Comparison of ENCODE assay signal across 15 cellular contexts in genomic region chr15:78301326-78301725, GRCh38. TPM values are rescaled to one million over a fixed set of nuclear protein-coding genes. Genes with fewer than 3 reads are reported as not detected.
DNase-seq lines count a peak whose midpoint lies in the region; ATAC-seq, FAIRE-seq and TF ChIP-seq lines count a peak whose summit lies in the region.
"Had no signal": no experiment of that assay in that cellular context is flagged by ENCODE, and none has a peak within 500 bp of the region (broad histone marks: within the 10 kb centered on the region; RNA-seq: fewer than 3 reads in every experiment).

No MANE protein-coding gene starts in this region.

- no peak for ATAC-seq in natural killer cell treated with Interleukin-12 subunit alpha and Interleukin-12 subunit beta and Interleukin-15 and Interleukin-18, amount 100 ng/mL, for 72 hours
- ATAC-seq in omental fat pad (ENCODE audit: low FRiP score), result no peak

- no peaks in the 10 kb centered on the region for H3K36me3 Mint-ChIP-seq in astrocyte (ENCODE audit: low read depth, unreplicated experiment)
- H3K36me3 Mint-ChIP-seq in natural killer cell treated with Interleukin-12 subunit alpha and Interleukin-12 subunit beta and Interleukin-15 and Interleukin-18, amount 100 ng/mL, for 72 hours, result no peaks in the 10 kb centered on the region

- H3K4me1 ChIP-seq in astrocyte (ENCODE audit: insufficient read depth, low read length), result peaks cover 29% of the 10 kb centered on the region

- H3K36me3 ChIP-seq in astrocyte (ENCODE audit: insufficient read depth, low read length), result no peaks in the 10 kb centered on the region

- H3K27me3 Mint-ChIP-seq in astrocyte (ENCODE audit: low read depth, unreplicated experiment), result no peaks in the 10 kb centered on the region
- no peaks in the 10 kb centered on the region for H3K27me3 Mint-ChIP-seq in natural killer cell treated with Interleukin-12 subunit alpha and Interleukin-12 subunit beta and Interleukin-15 and Interleukin-18, amount 100 ng/mL, for 72 hours

- no peak overlapping the region for H3K27ac Mint-ChIP-seq in astrocyte (ENCODE audit: unreplicated experiment)
- H3K27ac Mint-ChIP-seq in natural killer cell treated with Interleukin-12 subunit alpha and Interleukin-12 subunit beta and Interleukin-15 and Interleukin-18, amount 100 ng/mL, for 72 hours, result peak overlapping the region; percentile 12 to 16

- peak; percentile 50 for DNase-seq in EH (ENCODE audit: low read depth)
- DNase-seq in HL-60 (ENCODE audit: low read depth in 1 of 2, low spot score in 1 of 2), result no peak
- DNase-seq in astrocyte (ENCODE audit: low read depth), result no peak
- DNase-seq in natural killer cell treated with Interleukin-12 subunit alpha and Interleukin-12 subunit beta and Interleukin-15 and Interleukin-18, amount 100 ng/mL, for 72 hours (ENCODE audit: low spot score), result no peak
- DNase-seq in SK-N-DZ (ENCODE audit: low spot score), result no peak
- no peak for DNase-seq in occipital lobe (lab: John Stamatoyannopoulos, UW)
- DNase-seq in omental fat pad (ENCODE audit: low spot score), result no peak
- DNase-seq: activated CD8-positive, alpha-beta memory T cell treated with anti-CD3 and anti-CD28 coated beads, Interleukin-2, amount 50 U/mL, for 4 hours; C1 segment of cervical spinal cord; H7; kidney; NCI-H2081 treated with DMSO at 0.1 percent for 48 hours had no signal

- H3K9me3 ChIP-seq in astrocyte (ENCODE audit: insufficient read depth, low read depth, low read length), result no peaks in the 10 kb centered on the region

- H3K4me2 ChIP-seq in astrocyte (ENCODE audit: low read length), result peak overlapping the region; percentile 11

- TF ChIP-seq CTCF in HL-60 (IDR thresholded peaks at IDR 0.05; ENCODE audit: insufficient read depth, low read length) (no peak), astrocyte (IDR thresholded peaks at IDR 0.05; ENCODE audit: insufficient read depth, low read depth, low read length) (no peak), omental fat pad (IDR thresholded peaks at IDR 0.05) (no peak)

- peaks cover 10% of the 10 kb centered on the region for H4K20me1 ChIP-seq in astrocyte (ENCODE audit: insufficient read depth, low read length)

- no peaks in the 10 kb centered on the region for H3K9me3 Mint-ChIP-seq in astrocyte (ENCODE audit: unreplicated experiment)
- no peaks in the 10 kb centered on the region for H3K9me3 Mint-ChIP-seq in natural killer cell treated with Interleukin-12 subunit alpha and Interleukin-12 subunit beta and Interleukin-15 and Interleukin-18, amount 100 ng/mL, for 72 hours

- no peak overlapping the region for H2AFZ ChIP-seq in astrocyte (ENCODE audit: low read depth, low read length)

- H3K4me3 Mint-ChIP-seq in astrocyte (ENCODE audit: unreplicated experiment), result peak overlapping the region; percentile 54
- H3K4me3 Mint-ChIP-seq in natural killer cell treated with Interleukin-12 subunit alpha and Interleukin-12 subunit beta and Interleukin-15 and Interleukin-18, amount 100 ng/mL, for 72 hours, result peak overlapping the region; percentile 49

- peaks cover 30% of the 10 kb centered on the region for H3K79me2 ChIP-seq in astrocyte (ENCODE audit: insufficient read depth, low read length)

- H3K27ac ChIP-seq in HL-60 (replicated peaks) (peak overlapping the region; percentile 84), astrocyte (ENCODE audit: low read depth, low read length) (no peak overlapping the region)

- H3K27me3 ChIP-seq in HL-60 (ENCODE audit: insufficient read depth, poor library complexity, severe bottlenecking) (no peaks in the 10 kb centered on the region), astrocyte (ENCODE audit: insufficient read depth, low read length) (no peaks in the 10 kb centered on the region)

- no peak for FAIRE-seq in astrocyte (lab: Jason Lieb, UNC)
- FAIRE-seq: kidney had no signal

- H3K4me1 Mint-ChIP-seq in astrocyte (ENCODE audit: low read depth, unreplicated experiment), result peaks cover 22% of the 10 kb centered on the region
- peaks cover 15 to 27% of the 10 kb centered on the region in 2 donors for H3K4me1 Mint-ChIP-seq in natural killer cell treated with Interleukin-12 subunit alpha and Interleukin-12 subunit beta and Interleukin-15 and Interleukin-18, amount 100 ng/mL, for 72 hours (ENCODE audit: low read depth in 2 of 2)

- H3K4me3 ChIP-seq in HL-60 (replicated peaks; ENCODE audit: insufficient read depth, low read length), result no peak overlapping the region
- no peak overlapping the region for H3K4me3 ChIP-seq in astrocyte (ENCODE audit: insufficient read depth, low read depth, low read length)
- H3K4me3 ChIP-seq: skin epidermis had no signal

- H3K9ac ChIP-seq in astrocyte (ENCODE audit: low read length), result no peak overlapping the region

RNA-seq across cellular contexts. Expression of gene SKIC8, which starts 1.9 kb away (rescaled TPM):
- total RNA-seq in astrocyte, result 43.6 and 46.3 TPM in 2 replicates
- 10 to 100 TPM; 40.7 to 50.0 TPM for total RNA-seq in natural killer cell treated with Interleukin-12 subunit alpha and Interleukin-12 subunit beta and Interleukin-15 and Interleukin-18, amount 100 ng/mL, for 72 hours
- polyA plus RNA-seq in SK-N-DZ (2014; cell fraction: cytosol; rRNA removed), result 110 and 148 TPM in 2 replicates
- polyA plus RNA-seq in SK-N-DZ (2014; cell fraction: nucleus; rRNA removed), result 102 and 133 TPM in 2 replicates
- 55.4 TPM for total RNA-seq in occipital lobe
- total RNA-seq in omental fat pad, result 10 to 100 TPM; 40.1 to 72.4 (median 65.4) TPM

RNA-seq across cellular contexts. Expression of gene DNAJA4, which starts 37.0 kb away (rescaled TPM):
- total RNA-seq in astrocyte (0.14 TPM in 1 of 2 replicates, not detected in the other), occipital lobe (30.4 TPM), omental fat pad (10 to 100 TPM; 19.0 to 88.6 (median 28.9) TPM)
- 10 to 100 TPM; 35.2 to 50.4 TPM for total RNA-seq in natural killer cell treated with Interleukin-12 subunit alpha and Interleukin-12 subunit beta and Interleukin-15 and Interleukin-18, amount 100 ng/mL, for 72 hours
- polyA plus RNA-seq in SK-N-DZ (2014; cell fraction: cytosol; rRNA removed), result 0.09 and 0.29 TPM in 2 replicates
- polyA plus RNA-seq in SK-N-DZ (2014; cell fraction: nucleus; rRNA removed), result 0.52 and 1.0 TPM in 2 replicates
- total RNA-seq: LHCN-M2 had no signal

RNA-seq across cellular contexts. Expression of gene CRABP1, which starts 38.8 kb away (rescaled TPM):
- total RNA-seq in astrocyte, result 0.30 TPM in 1 of 2 replicates, not detected in the other
- not detected for total RNA-seq in natural killer cell treated with Interleukin-12 subunit alpha and Interleukin-12 subunit beta and Interleukin-15 and Interleukin-18, amount 100 ng/mL, for 72 hours
- polyA plus RNA-seq in SK-N-DZ (2014; cell fraction: cytosol; rRNA removed), result 2.1 and 5.3 TPM in 2 replicates
- 1.2 and 1.8 TPM in 2 replicates for polyA plus RNA-seq in SK-N-DZ (2014; cell fraction: nucleus; rRNA removed)
- total RNA-seq in occipital lobe, result 10.5 TPM
- total RNA-seq in omental fat pad, result 1 to 10 TPM in 1 of 4 donors, not detected in 3; 1.6 TPM
- total RNA-seq: kidney, LHCN-M2, subcutaneous adipose tissue had no signal

Comparison
In these comparisons a context has a peak if more than half of its experiments do, and no peak if none do; other contexts are left out.
1. RNA of gene DNAJA4, which starts 37.0 kb away (total RNA-seq): 35.2 to 50.4 TPM in natural killer cell treated with Interleukin-12 subunit alpha and Interleukin-12 subunit beta and Interleukin-15 and Interleukin-18, amount 100 ng/mL, for 72 hours, 19.0 to 88.6 TPM in omental fat pad and 30.4 TPM in occipital lobe (single experiment); 0.14 TPM in astrocyte; every median in the first group is over 10 times any median in the second.